ENCODE assay signal across 8 cellular contexts in the genomic region with DNA sequence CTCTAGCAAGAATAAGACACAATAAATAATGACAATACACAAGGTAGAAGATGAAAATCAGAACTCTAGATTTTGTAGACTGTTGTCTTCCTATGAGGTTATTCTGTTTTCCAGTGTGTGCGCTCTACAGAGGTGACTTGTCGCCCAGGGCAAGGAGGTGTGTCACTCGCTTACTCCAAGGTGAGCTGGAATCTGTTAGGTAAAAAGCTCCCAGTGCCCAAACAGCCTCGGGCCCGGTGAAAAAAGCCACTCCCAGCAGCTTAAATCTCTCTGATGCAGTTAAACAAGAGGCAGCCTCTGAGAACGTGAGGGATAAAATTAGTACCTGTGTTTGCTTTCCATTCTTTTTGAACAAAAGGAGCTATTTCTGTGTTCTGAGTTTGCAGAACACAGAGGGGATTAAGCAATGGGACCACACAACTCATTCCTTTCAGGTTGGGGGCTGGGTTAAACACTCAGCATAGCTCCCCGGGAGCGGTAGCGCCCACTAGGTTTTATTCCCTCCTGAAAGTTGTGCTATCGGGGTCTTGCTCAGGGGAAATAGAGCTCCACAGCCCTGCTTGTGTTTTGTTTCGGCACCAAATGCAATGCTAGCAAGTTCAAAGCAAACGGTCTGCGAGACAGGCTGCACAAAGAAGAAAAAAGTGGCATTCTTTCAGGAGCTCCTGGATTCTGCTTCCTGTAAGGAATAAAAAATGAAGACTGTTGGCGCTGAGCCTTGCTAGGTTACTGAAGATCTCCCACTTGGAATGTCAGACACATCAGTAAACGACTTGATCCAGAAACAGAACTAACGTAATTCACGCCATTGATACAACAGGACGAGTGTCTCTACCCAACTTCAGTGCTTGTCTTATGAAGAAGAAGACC.
DNase-seq lines count a peak whose midpoint lies in the region; ATAC-seq and TF ChIP-seq lines count a peak whose summit lies in the region.
"Had no signal": no experiment of that assay in that cellular context is flagged by ENCODE, and none has a peak within 500 bp of the region (broad histone marks: within the 10 kb centered on the region; RNA-seq: fewer than 3 reads in every experiment).

No MANE protein-coding gene starts in this region.

- WGBS in smooth muscle cell (ENCODE audit: low lambda C conversion rate), result 35% methylated on average over 18 of the region's 18 CpGs

- peaks cover 5% of the 10 kb centered on the region for H3K4me1 Mint-ChIP-seq in CD4-positive, alpha-beta T cell (ENCODE audit: low read depth)
- no peaks in the 10 kb centered on the region for H3K4me1 Mint-ChIP-seq in chondrocyte (ENCODE audit: low read depth)

- CTCF ChIA-PET in CD4-positive, alpha-beta T cell (lab: Charles Lee), result no interaction called here
- CTCF ChIA-PET in OCI-LY7 (lab: Charles Lee; ENCODE audit: unreplicated experiment), result no interaction called here

- H4K20me1 ChIP-seq in smooth muscle cell (ENCODE audit: low read depth), result no peaks in the 10 kb centered on the region
- no peaks in the 10 kb centered on the region for H4K20me1 ChIP-seq in OCI-LY7 (ENCODE audit: insufficient read depth, low read length)

- H3K9me3 Mint-ChIP-seq in CD4-positive, alpha-beta T cell, result no peaks in the 10 kb centered on the region
- H3K9me3 Mint-ChIP-seq in chondrocyte (ENCODE audit: low read depth), result no peaks in the 10 kb centered on the region

- TF ChIP-seq CTCF in smooth muscle cell (IDR thresholded peaks at IDR 0.05; ENCODE audit: borderline replicate concordance, insufficient read depth, poor library complexity, severe bottlenecking), result no peak
- no peak for TF ChIP-seq CTCF in CD4-positive, alpha-beta T cell (IDR thresholded peaks at IDR 0.05)
- TF ChIP-seq CTCF in OCI-LY7 (conservative IDR thresholded peaks at IDR 0.05; ENCODE audit: low read length), result no peak
- TF ChIP-seq CTCF in chondrocyte (IDR thresholded peaks at IDR 0.05), result no peak

- peaks cover 23% of the 10 kb centered on the region for H3K4me1 ChIP-seq in HUES6 (ENCODE audit: control insufficient read depth, insufficient read depth, low read length)
- H3K4me1 ChIP-seq in smooth muscle cell (ENCODE audit: low read depth), result peaks cover 15% of the 10 kb centered on the region
- H3K4me1 ChIP-seq in OCI-LY7 (ENCODE audit: insufficient read depth, low read length, poor library complexity, severe bottlenecking), result no peaks in the 10 kb centered on the region

- intact Hi-C loops in CD4-positive, alpha-beta T cell (cut with DNase I, micrococcal nuclease), result no loop called here
- intact Hi-C loops in OCI-LY7 (cut with micrococcal nuclease; ENCODE audit: unreplicated experiment), result no loop called here

- no peak for ATAC-seq in CD4-positive, alpha-beta T cell (ENCODE audit: poor library complexity)

- H3K4me3 ChIP-seq in HUES6 (ENCODE audit: low read depth, low read length) (peak overlapping the region; percentile 42), smooth muscle cell (peak overlapping the region; percentile 37), OCI-LY7 (ENCODE audit: low read depth, low read length, poor library complexity, severe bottlenecking) (no peak overlapping the region)

- H3K36me3 Mint-ChIP-seq in CD4-positive, alpha-beta T cell (ENCODE audit: low read depth), result no peaks in the 10 kb centered on the region
- H3K36me3 Mint-ChIP-seq in chondrocyte (ENCODE audit: low read depth), result no peaks in the 10 kb centered on the region

- H3F3A ChIP-seq in smooth muscle cell (ENCODE audit: low read depth), result no peaks in the 10 kb centered on the region

- no peak overlapping the region for H3K27ac Mint-ChIP-seq in CD4-positive, alpha-beta T cell
- H3K27ac Mint-ChIP-seq in chondrocyte (ENCODE audit: unreplicated experiment), result no peak overlapping the region

- H3K27me3 Mint-ChIP-seq in CD4-positive, alpha-beta T cell, result peaks cover 13% of the 10 kb centered on the region
- H3K27me3 Mint-ChIP-seq in chondrocyte (ENCODE audit: low read depth), result peaks cover 26% of the 10 kb centered on the region

- POLR2A ChIA-PET in CD4-positive, alpha-beta T cell (lab: Charles Lee), result no interaction called here
- POLR2A ChIA-PET in OCI-LY7 (lab: Charles Lee), result interaction anchor here (0.6 kb wide), 1 partner anchor 1121 kb away, joined by 6 read pairs; no protein-coding TSS in a partner anchor

- H3K9me3 ChIP-seq in HUES6 (ENCODE audit: control insufficient read depth, insufficient read depth, low read depth, low read length) (no peaks in the 10 kb centered on the region), smooth muscle cell (replicated peaks; ENCODE audit: low read depth) (no peaks in the 10 kb centered on the region), OCI-LY7 (ENCODE audit: low read length) (no peaks in the 10 kb centered on the region)
- H3K9me3 ChIP-seq in CD4-positive, alpha-beta T cell (ENCODE audit: control insufficient read depth, low read length), result no peaks in the 10 kb centered on the region

- H3K9ac ChIP-seq in HUES6 (ENCODE audit: low read length) (no peak overlapping the region), smooth muscle cell (ENCODE audit: low read depth) (no peak overlapping the region)

- H3K79me2 ChIP-seq in smooth muscle cell (ENCODE audit: low read depth) (no peaks in the 10 kb centered on the region), OCI-LY7 (ENCODE audit: insufficient read depth, low read depth, low read length) (no peaks in the 10 kb centered on the region)

- DNase-seq in SHP77 (lab: John Stamatoyannopoulos, UW), result peak; percentile 53 to 79
- peak; percentile 68 for DNase-seq in islet precursor cell
- DNase-seq in smooth muscle cell (lab: John Stamatoyannopoulos, UW; ENCODE audit: unreplicated experiment), result no peak
- DNase-seq in CD4-positive, alpha-beta T cell, result no peak
- DNase-seq in OCI-LY7 (ENCODE audit: low spot score), result no peak
- DNase-seq in chondrocyte (ENCODE audit: low spot score), result no peak
- DNase-seq: stimulated activated CD4-positive, alpha-beta T cell treated with anti-CD3 and anti-CD28 coated beads, Interleukin-12 subunit alpha, Interleukin-12 subunit beta, amount 100 ng/mL, for 4 hours had no signal

- H3K27me3 ChIP-seq in HUES6 (ENCODE audit: control insufficient read depth, insufficient read depth, low read length), result peaks cover 41% of the 10 kb centered on the region
- peaks cover 88% of the 10 kb centered on the region for H3K27me3 ChIP-seq in smooth muscle cell (ENCODE audit: low read depth)
- H3K27me3 ChIP-seq in CD4-positive, alpha-beta T cell (ENCODE audit: control insufficient read depth, insufficient read depth, low read length), result no peaks in the 10 kb centered on the region

- no TSS peak for BruUV-seq in OCI-LY7 (replicated peaks; lab: Mats Ljungman, UMichigan)

- no peaks in the 10 kb centered on the region for H3K36me3 ChIP-seq in HUES6 (ENCODE audit: control insufficient read depth, insufficient read depth, low read length)
- H3K36me3 ChIP-seq in smooth muscle cell (ENCODE audit: low read depth), result no peaks in the 10 kb centered on the region
- H3K36me3 ChIP-seq in OCI-LY7 (ENCODE audit: insufficient read depth, low read length), result no peaks in the 10 kb centered on the region

- H2AFZ ChIP-seq in smooth muscle cell (ENCODE audit: low read depth) (peak overlapping the region; percentile 22), OCI-LY7 (ENCODE audit: low read length) (no peak overlapping the region)

- peak overlapping the region; percentile 74 for H3K4me2 ChIP-seq in smooth muscle cell
- H3K4me2 ChIP-seq in OCI-LY7 (ENCODE audit: low read length), result no peak overlapping the region

- H3K4me3 Mint-ChIP-seq in CD4-positive, alpha-beta T cell, result no peak overlapping the region
- H3K4me3 Mint-ChIP-seq in chondrocyte (ENCODE audit: unreplicated experiment), result no peak overlapping the region

- no peaks in the 10 kb centered on the region for H3K9me2 ChIP-seq in OCI-LY7 (ENCODE audit: insufficient read depth, low read length)

- H3K27ac ChIP-seq in HUES6 (ENCODE audit: low read depth, low read length), result no peak overlapping the region
- H3K27ac ChIP-seq in smooth muscle cell (ENCODE audit: low read depth), result no peak overlapping the region
- no peak overlapping the region for H3K27ac ChIP-seq in CD4-positive, alpha-beta T cell (ENCODE audit: low read depth, low read length)
- no peak overlapping the region for H3K27ac ChIP-seq in OCI-LY7 (ENCODE audit: low read depth, low read length, poor library complexity, severe bottlenecking)

Comparison
In these comparisons a context has a peak if more than half of its experiments do, and no peak if none do; other contexts are left out.
1. DNase-seq: peak in SHP77 (2 of 2) and islet precursor cell (single experiment); none in smooth muscle cell (single experiment), CD4-positive, alpha-beta T cell (0 of 10), OCI-LY7 (single experiment) and chondrocyte (single experiment).